ENCODE assay signal across 19 cellular contexts in the genomic region with DNA sequence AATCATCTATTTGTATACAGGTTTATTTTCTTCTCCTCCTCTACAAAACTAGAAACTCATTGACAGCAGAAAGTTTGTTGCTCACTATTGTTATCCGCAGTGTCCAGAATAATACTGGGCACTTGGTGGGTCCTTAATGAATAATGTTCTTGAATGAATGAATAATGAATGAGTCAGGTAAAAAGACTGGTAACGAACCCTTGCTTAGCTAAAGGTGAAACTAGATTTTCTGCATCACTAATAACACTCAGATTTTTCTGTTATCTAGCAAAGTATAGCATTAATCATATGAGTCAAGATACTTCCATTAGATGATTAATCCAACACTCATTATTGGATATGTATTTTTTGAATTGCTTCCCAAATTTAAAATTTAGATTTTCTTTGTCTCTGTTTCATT.
DNase-seq lines count a peak whose midpoint lies in the region; ATAC-seq, FAIRE-seq and TF ChIP-seq lines count a peak whose summit lies in the region.
"Had no signal": no experiment of that assay in that cellular context is flagged by ENCODE, and none has a peak within 500 bp of the region (broad histone marks: within the 10 kb centered on the region; RNA-seq: fewer than 3 reads in every experiment).

No MANE protein-coding gene starts in this region.

- DNase-seq in RCC 7860 (ENCODE audit: low spot score) = peak; percentile 19
- DNase-seq in RWPE2 (ENCODE audit: low spot score) = no peak
- peak; percentile 26 for DNase-seq in epithelial cell of proximal tubule (ENCODE audit: low read depth)
- peak; percentile 88 for DNase-seq in kidney tubule cell (ENCODE audit: low spot score)
- DNase-seq in SHP77 (lab: John Stamatoyannopoulos, UW) = no peak
- no peak for DNase-seq in NCI-H226
- DNase-seq in GM13976 (ENCODE audit: low spot score) = no peak
- DNase-seq: C1 segment of cervical spinal cord; CD4-positive, alpha-beta memory T cell; COR-L47; DMS153; DND-41; GM23248; H7; HCEC 1CT had no signal

- no peak for TF ChIP-seq CTCF in RWPE2 (IDR thresholded peaks at IDR 0.05; ENCODE audit: poor library complexity, severe bottlenecking)
- no peak for TF ChIP-seq CTCF in epithelial cell of proximal tubule (conservative IDR thresholded peaks at IDR 0.05; ENCODE audit: low read depth, low read length)
- no peak for TF ChIP-seq CTCF in GM13976 (IDR thresholded peaks at IDR 0.05; ENCODE audit: borderline replicate concordance, control extremely low read depth, extremely low read depth, insufficient read depth, missing control alignments)

- ATAC-seq in RWPE2 (ENCODE audit: low read depth) (peak; percentile 29; the same call in 1 of the 3 replicates), HG02885 (IDR thresholded peaks at IDR 0.05; ENCODE audit: poor library complexity, unreplicated experiment) (no peak)

- H3K36me3 ChIP-seq in RWPE2 (ENCODE audit: low read depth) = no peaks in the 10 kb centered on the region

- in situ Hi-C loops in GM13976 (cut with MboI; ENCODE audit: low sequenced_read_pairs, unreplicated experiment) = no loop called here

- H3K4me1 ChIP-seq in RWPE2 (ENCODE audit: insufficient read depth, poor library complexity, severe bottlenecking) = no peaks in the 10 kb centered on the region

- FAIRE-seq in RCC 7860 (lab: Jason Lieb, UNC) = peak; percentile 84
- FAIRE-seq: G401.6, GM12892, H1 had no signal

- no peak overlapping the region for H3K27ac ChIP-seq in RWPE2 (ENCODE audit: poor library complexity, severe bottlenecking)
- H3K27ac ChIP-seq: GM23248 had no signal

- H3K27me3 ChIP-seq in RWPE2 (ENCODE audit: insufficient read depth, poor library complexity, severe bottlenecking) = no peaks in the 10 kb centered on the region

- no peak overlapping the region for H3K4me3 ChIP-seq in RWPE2 (ENCODE audit: severe bottlenecking)
- H3K4me3 ChIP-seq in epithelial cell of proximal tubule (ENCODE audit: low read depth, low read length) = no peak overlapping the region
- H3K4me3 ChIP-seq: GM23248 had no signal

- no peaks in the 10 kb centered on the region for H3K9me3 ChIP-seq in RWPE2 (ENCODE audit: severe bottlenecking)

Comparison
In these comparisons a context has a peak if more than half of its experiments do, and no peak if none do; other contexts are left out.
1. DNase-seq: peak in RCC 7860 (single experiment), epithelial cell of proximal tubule (single experiment) and kidney tubule cell (single experiment); none in RWPE2 (single experiment), SHP77 (0 of 2), NCI-H226 (single experiment) and GM13976 (single experiment).